ENCODE assay signal across 1 cellular context in the genomic region with DNA sequence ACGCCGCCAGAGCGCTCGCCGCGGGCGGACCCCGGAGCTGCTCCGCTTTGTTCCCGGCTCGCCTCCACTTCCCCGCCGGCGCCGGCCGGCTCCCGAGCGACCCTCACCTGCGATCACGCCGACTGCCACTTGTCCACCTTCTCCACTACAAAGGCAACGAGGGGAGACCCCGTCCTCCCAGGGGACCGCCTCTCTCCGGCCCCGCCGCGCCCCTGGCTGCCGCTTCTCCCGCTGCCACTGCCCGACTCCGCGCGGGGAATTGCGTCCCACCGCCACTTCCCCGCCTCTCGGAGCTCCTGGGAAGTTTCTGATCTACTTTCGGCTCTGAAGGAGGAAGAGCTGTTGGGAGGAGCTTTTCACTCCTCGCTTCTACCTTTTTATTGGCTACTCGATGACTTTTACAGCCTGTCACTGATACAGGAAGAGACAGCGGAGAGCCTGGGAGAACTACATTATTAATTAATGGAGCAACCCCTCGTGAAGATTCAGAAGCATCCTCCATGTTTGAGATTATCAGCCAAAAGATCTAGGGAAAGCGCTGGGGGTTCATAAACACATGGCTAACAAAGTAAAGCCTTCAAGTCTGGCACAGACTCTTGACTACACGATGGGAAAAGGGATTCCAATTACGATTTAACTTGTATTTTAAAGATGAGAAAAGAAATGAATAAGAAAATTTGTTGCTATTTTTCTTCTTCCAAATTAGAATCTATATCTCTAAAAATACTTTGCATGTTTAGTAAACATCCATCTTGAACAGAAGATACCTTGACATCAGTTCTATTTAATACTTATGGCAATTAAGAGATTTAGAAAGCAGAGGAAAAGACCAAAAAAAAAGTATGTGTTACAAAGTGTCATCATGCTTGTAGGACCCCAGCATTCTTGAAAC.
TF ChIP-seq lines count a peak whose summit lies in the region.

A gene with protein sequence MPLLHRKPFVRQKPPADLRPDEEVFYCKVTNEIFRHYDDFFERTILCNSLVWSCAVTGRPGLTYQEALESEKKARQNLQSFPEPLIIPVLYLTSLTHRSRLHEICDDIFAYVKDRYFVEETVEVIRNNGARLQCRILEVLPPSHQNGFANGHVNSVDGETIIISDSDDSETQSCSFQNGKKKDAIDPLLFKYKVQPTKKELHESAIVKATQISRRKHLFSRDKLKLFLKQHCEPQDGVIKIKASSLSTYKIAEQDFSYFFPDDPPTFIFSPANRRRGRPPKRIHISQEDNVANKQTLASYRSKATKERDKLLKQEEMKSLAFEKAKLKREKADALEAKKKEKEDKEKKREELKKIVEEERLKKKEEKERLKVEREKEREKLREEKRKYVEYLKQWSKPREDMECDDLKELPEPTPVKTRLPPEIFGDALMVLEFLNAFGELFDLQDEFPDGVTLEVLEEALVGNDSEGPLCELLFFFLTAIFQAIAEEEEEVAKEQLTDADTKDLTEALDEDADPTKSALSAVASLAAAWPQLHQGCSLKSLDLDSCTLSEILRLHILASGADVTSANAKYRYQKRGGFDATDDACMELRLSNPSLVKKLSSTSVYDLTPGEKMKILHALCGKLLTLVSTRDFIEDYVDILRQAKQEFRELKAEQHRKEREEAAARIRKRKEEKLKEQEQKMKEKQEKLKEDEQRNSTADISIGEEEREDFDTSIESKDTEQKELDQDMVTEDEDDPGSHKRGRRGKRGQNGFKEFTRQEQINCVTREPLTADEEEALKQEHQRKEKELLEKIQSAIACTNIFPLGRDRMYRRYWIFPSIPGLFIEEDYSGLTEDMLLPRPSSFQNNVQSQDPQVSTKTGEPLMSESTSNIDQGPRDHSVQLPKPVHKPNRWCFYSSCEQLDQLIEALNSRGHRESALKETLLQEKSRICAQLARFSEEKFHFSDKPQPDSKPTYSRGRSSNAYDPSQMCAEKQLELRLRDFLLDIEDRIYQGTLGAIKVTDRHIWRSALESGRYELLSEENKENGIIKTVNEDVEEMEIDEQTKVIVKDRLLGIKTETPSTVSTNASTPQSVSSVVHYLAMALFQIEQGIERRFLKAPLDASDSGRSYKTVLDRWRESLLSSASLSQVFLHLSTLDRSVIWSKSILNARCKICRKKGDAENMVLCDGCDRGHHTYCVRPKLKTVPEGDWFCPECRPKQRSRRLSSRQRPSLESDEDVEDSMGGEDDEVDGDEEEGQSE (N-terminal part only) (minus strand): TSS at position 330 of the 892 bp plus-strand sequence. CDS start 756 bp downstream, outside the sequence.

TF ChIP-seq in GM12878, 131 proteins besides CTCF, POLR2A, EP300 and RAD21 (continued from another document):
- TF ChIP-seq, protein P1, sequence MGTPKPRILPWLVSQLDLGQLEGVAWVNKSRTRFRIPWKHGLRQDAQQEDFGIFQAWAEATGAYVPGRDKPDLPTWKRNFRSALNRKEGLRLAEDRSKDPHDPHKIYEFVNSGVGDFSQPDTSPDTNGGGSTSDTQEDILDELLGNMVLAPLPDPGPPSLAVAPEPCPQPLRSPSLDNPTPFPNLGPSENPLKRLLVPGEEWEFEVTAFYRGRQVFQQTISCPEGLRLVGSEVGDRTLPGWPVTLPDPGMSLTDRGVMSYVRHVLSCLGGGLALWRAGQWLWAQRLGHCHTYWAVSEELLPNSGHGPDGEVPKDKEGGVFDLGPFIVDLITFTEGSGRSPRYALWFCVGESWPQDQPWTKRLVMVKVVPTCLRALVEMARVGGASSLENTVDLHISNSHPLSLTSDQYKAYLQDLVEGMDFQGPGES (IDR thresholded peaks at IDR 0.05), result no peak
- TF ChIP-seq ZNF207 (IDR thresholded peaks at IDR 0.05; ENCODE audit: borderline replicate concordance) (no peak), KLF5 (IDR thresholded peaks at IDR 0.05; ENCODE audit: partially characterized antibody) (no peak), BMI1 (IDR thresholded peaks at IDR 0.05; ENCODE audit: borderline replicate concordance) (no peak), SMAD5 (IDR thresholded peaks at IDR 0.05; ENCODE audit: low read depth) (peak; percentile 83), RB1 (IDR thresholded peaks at IDR 0.05; ENCODE audit: borderline replicate concordance) (no peak), EED (IDR thresholded peaks at IDR 0.05; ENCODE audit: low read depth) (peak; percentile 89), ZNF274 (IDR thresholded peaks at IDR 0.05; ENCODE audit: insufficient read depth, insufficient read length) (no peak), SPI1 (IDR thresholded peaks at IDR 0.05; ENCODE audit: borderline replicate concordance, insufficient read depth, low read depth, low read length) (peak; percentile 39; the same call in 1 of the 2 replicates), PAX8 (IDR thresholded peaks at IDR 0.05) (no peak), MEF2B (IDR thresholded peaks at IDR 0.05; ENCODE audit: partially characterized antibody, poor library complexity, severe bottlenecking) (peak; percentile 90), POU2F2 (IDR thresholded peaks at IDR 0.05; ENCODE audit: borderline replicate concordance, low read depth, low read length) (no peak; the same call in 2 of the 3 replicates), GATAD2B (conservative IDR thresholded peaks at IDR 0.05; ENCODE audit: low read depth) (0 out of 2 replicates have a peak, but pooled peaks have one; percentile 81), POLR2AphosphoS5 (IDR thresholded peaks at IDR 0.05; ENCODE audit: low read length) (peak; percentile 75), TAF1 (IDR thresholded peaks at IDR 0.05; ENCODE audit: borderline replicate concordance, low read depth, low read length) (peak; percentile 61; the same call in 1 of the 2 replicates), BACH1 (IDR thresholded peaks at IDR 0.05; ENCODE audit: borderline replicate concordance) (0 out of 2 replicates have a peak, but pooled peaks have one; percentile 29), FOXK2 (IDR thresholded peaks at IDR 0.05) (no peak), CBFB (IDR thresholded peaks at IDR 0.05; ENCODE audit: low read depth) (no peak), NFYA (IDR thresholded peaks at IDR 0.05; ENCODE audit: borderline replicate concordance, low read depth, low read length) (no peak), ZNF622 (IDR thresholded peaks at IDR 0.05) (no peak)
- TF ChIP-seq, protein P2, sequence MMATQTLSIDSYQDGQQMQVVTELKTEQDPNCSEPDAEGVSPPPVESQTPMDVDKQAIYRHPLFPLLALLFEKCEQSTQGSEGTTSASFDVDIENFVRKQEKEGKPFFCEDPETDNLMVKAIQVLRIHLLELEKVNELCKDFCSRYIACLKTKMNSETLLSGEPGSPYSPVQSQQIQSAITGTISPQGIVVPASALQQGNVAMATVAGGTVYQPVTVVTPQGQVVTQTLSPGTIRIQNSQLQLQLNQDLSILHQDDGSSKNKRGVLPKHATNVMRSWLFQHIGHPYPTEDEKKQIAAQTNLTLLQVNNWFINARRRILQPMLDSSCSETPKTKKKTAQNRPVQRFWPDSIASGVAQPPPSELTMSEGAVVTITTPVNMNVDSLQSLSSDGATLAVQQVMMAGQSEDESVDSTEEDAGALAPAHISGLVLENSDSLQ (IDR thresholded peaks at IDR 0.05), result peak; percentile 84
- TF ChIP-seq, protein P3, sequence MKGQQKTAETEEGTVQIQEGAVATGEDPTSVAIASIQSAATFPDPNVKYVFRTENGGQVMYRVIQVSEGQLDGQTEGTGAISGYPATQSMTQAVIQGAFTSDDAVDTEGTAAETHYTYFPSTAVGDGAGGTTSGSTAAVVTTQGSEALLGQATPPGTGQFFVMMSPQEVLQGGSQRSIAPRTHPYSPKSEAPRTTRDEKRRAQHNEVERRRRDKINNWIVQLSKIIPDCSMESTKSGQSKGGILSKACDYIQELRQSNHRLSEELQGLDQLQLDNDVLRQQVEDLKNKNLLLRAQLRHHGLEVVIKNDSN (IDR thresholded peaks at IDR 0.05; ENCODE audit: borderline replicate concordance, extremely low read length, insufficient read depth, low read depth, low read length), result no peak
- TF ChIP-seq, protein P4, sequence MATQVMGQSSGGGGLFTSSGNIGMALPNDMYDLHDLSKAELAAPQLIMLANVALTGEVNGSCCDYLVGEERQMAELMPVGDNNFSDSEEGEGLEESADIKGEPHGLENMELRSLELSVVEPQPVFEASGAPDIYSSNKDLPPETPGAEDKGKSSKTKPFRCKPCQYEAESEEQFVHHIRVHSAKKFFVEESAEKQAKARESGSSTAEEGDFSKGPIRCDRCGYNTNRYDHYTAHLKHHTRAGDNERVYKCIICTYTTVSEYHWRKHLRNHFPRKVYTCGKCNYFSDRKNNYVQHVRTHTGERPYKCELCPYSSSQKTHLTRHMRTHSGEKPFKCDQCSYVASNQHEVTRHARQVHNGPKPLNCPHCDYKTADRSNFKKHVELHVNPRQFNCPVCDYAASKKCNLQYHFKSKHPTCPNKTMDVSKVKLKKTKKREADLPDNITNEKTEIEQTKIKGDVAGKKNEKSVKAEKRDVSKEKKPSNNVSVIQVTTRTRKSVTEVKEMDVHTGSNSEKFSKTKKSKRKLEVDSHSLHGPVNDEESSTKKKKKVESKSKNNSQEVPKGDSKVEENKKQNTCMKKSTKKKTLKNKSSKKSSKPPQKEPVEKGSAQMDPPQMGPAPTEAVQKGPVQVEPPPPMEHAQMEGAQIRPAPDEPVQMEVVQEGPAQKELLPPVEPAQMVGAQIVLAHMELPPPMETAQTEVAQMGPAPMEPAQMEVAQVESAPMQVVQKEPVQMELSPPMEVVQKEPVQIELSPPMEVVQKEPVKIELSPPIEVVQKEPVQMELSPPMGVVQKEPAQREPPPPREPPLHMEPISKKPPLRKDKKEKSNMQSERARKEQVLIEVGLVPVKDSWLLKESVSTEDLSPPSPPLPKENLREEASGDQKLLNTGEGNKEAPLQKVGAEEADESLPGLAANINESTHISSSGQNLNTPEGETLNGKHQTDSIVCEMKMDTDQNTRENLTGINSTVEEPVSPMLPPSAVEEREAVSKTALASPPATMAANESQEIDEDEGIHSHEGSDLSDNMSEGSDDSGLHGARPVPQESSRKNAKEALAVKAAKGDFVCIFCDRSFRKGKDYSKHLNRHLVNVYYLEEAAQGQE (IDR thresholded peaks at IDR 0.05; ENCODE audit: low read depth, low read length), result 0 out of 2 replicates have a peak, but pooled peaks have one; percentile 17
